ENCODE assay signal across 1 cellular context in genomic region chr9:124197177-124198095, GRCh38.
A peak's percentile ranks its signal among the peaks of the same experiment; 100 is the strongest.
TF ChIP-seq lines count a peak whose summit lies in the region.

No MANE protein-coding gene starts in this region.

TF ChIP-seq in K562, 482 proteins besides CTCF, POLR2A, EP300 and RAD21 (continued from another document and continues in another):
- TF ChIP-seq USF2 (CRISPR knock-in tag; IDR thresholded peaks at IDR 0.05) (no peak), LCOR (CRISPR knock-in tag; IDR thresholded peaks at IDR 0.05) (peak; percentile 62; the same call in 1 of the 2 replicates), FOXJ3 (CRISPR knock-in tag; IDR thresholded peaks at IDR 0.05) (no peak), ZNF764 (CRISPR knock-in tag; IDR thresholded peaks at IDR 0.05; ENCODE audit: low read depth) (no peak), MAZ (CRISPR knock-in tag; conservative IDR thresholded peaks at IDR 0.05 in 1 of 2, IDR thresholded peaks at IDR 0.05 in 1 of 2) (peak in 1 of 2 experiments; percentile 44; a peak in 1 of 4 replicates), ZNF354B (CRISPR knock-in tag; IDR thresholded peaks at IDR 0.05) (no peak), SNRNP70 (optimal IDR thresholded peaks at IDR 0.05; ENCODE audit: low read depth, low read length) (no peak), NR2C1 (IDR thresholded peaks at IDR 0.05) (no peak), NR2C1 (tag; IDR thresholded peaks at IDR 0.05) (no peak), ZBTB33 (CRISPR knock-in tag; IDR thresholded peaks at IDR 0.05) (peak; percentile 28; the same call in 1 of the 2 replicates), RHOXF2B (CRISPR knock-in tag; conservative IDR thresholded peaks at IDR 0.05) (no peak), CLOCK (CRISPR knock-in tag; IDR thresholded peaks at IDR 0.05; ENCODE audit: borderline replicate concordance) (no peak), CBFA2T3 (IDR thresholded peaks at IDR 0.05) (no peak), TEAD2 (tag; IDR thresholded peaks at IDR 0.05) (no peak), ILF3 (IDR thresholded peaks at IDR 0.05; ENCODE audit: borderline replicate concordance) (no peak), TCF7 (IDR thresholded peaks at IDR 0.05; ENCODE audit: borderline replicate concordance) (no peak), SPI1 (IDR thresholded peaks at IDR 0.05; ENCODE audit: borderline replicate concordance, low read depth, low read length) (peak; percentile 84), BRCA1 (IDR thresholded peaks at IDR 0.05) (no peak), BRCA1 (CRISPR knock-in tag; IDR thresholded peaks at IDR 0.05) (no peak), HCFC1 (IDR thresholded peaks at IDR 0.05; ENCODE audit: low read depth, low read length) (no peak), EHMT2 (IDR thresholded peaks at IDR 0.05) (0 out of 2 replicates have a peak, but pooled peaks have one; percentile 32), SMARCC2 (IDR thresholded peaks at IDR 0.05; ENCODE audit: low read depth) (no peak), ZBTB7A (IDR thresholded peaks at IDR 0.05; ENCODE audit: borderline replicate concordance, control insufficient read depth, low read depth, low read length) (no peak), GABPB1 (CRISPR knock-in tag; IDR thresholded peaks at IDR 0.05) (peak; percentile 54; the same call in 1 of the 2 replicates), IRF2 (CRISPR knock-in tag; IDR thresholded peaks at IDR 0.05) (no peak), ZNF174 (CRISPR knock-in tag; IDR thresholded peaks at IDR 0.05) (no peak), ZNF253 (CRISPR knock-in tag; conservative IDR thresholded peaks at IDR 0.05) (no peak), ESRRB (CRISPR knock-in tag; IDR thresholded peaks at IDR 0.05; ENCODE audit: borderline replicate concordance) (no peak), VEZF1 (CRISPR knock-in tag; IDR thresholded peaks at IDR 0.05) (peak; percentile 68), PPARD (CRISPR knock-in tag; IDR thresholded peaks at IDR 0.05) (no peak), BCL6 (CRISPR knock-in tag; IDR thresholded peaks at IDR 0.05) (no peak), CCAR2 (IDR thresholded peaks at IDR 0.05; ENCODE audit: low read depth, low read length) (no peak), ZEB2 (IDR thresholded peaks at IDR 0.05) (no peak; the same call in none of the 2 replicates), POLR2B (IDR thresholded peaks at IDR 0.05; ENCODE audit: low read depth, partially characterized antibody) (no peak), ZNF282 (CRISPR knock-in tag; IDR thresholded peaks at IDR 0.05) (no peak), MAFK (IDR thresholded peaks at IDR 0.05; ENCODE audit: low read length) (no peak), DLX4 (CRISPR knock-in tag; IDR thresholded peaks at IDR 0.05) (no peak), PRPF4 (IDR thresholded peaks at IDR 0.05; ENCODE audit: insufficient read depth, low read depth, low read length, poor library complexity, severe bottlenecking) (no peak), FUS (optimal IDR thresholded peaks at IDR 0.05; ENCODE audit: low read depth, low read length) (no peak), EP400 (IDR thresholded peaks at IDR 0.05) (peak; percentile 43)
- TF ChIP-seq, protein P1, sequence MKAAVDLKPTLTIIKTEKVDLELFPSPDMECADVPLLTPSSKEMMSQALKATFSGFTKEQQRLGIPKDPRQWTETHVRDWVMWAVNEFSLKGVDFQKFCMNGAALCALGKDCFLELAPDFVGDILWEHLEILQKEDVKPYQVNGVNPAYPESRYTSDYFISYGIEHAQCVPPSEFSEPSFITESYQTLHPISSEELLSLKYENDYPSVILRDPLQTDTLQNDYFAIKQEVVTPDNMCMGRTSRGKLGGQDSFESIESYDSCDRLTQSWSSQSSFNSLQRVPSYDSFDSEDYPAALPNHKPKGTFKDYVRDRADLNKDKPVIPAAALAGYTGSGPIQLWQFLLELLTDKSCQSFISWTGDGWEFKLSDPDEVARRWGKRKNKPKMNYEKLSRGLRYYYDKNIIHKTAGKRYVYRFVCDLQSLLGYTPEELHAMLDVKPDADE (conservative IDR thresholded peaks at IDR 0.05; ENCODE audit: control insufficient read depth, low read depth, low read length): no peak
- TF ChIP-seq, protein P2, sequence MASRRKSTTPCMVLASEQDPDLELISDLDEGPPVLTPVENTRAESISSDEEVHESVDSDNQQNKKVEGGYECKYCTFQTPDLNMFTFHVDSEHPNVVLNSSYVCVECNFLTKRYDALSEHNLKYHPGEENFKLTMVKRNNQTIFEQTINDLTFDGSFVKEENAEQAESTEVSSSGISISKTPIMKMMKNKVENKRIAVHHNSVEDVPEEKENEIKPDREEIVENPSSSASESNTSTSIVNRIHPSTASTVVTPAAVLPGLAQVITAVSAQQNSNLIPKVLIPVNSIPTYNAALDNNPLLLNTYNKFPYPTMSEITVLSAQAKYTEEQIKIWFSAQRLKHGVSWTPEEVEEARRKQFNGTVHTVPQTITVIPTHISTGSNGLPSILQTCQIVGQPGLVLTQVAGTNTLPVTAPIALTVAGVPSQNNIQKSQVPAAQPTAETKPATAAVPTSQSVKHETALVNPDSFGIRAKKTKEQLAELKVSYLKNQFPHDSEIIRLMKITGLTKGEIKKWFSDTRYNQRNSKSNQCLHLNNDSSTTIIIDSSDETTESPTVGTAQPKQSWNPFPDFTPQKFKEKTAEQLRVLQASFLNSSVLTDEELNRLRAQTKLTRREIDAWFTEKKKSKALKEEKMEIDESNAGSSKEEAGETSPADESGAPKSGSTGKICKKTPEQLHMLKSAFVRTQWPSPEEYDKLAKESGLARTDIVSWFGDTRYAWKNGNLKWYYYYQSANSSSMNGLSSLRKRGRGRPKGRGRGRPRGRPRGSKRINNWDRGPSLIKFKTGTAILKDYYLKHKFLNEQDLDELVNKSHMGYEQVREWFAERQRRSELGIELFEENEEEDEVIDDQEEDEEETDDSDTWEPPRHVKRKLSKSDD (conservative IDR thresholded peaks at IDR 0.05; ENCODE audit: low read length): no peak
- TF ChIP-seq, protein P3, sequence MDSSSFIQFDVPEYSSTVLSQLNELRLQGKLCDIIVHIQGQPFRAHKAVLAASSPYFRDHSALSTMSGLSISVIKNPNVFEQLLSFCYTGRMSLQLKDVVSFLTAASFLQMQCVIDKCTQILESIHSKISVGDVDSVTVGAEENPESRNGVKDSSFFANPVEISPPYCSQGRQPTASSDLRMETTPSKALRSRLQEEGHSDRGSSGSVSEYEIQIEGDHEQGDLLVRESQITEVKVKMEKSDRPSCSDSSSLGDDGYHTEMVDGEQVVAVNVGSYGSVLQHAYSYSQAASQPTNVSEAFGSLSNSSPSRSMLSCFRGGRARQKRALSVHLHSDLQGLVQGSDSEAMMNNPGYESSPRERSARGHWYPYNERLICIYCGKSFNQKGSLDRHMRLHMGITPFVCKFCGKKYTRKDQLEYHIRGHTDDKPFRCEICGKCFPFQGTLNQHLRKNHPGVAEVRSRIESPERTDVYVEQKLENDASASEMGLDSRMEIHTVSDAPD (CRISPR knock-in tag; IDR thresholded peaks at IDR 0.05): no peak
- TF ChIP-seq, protein P4, sequence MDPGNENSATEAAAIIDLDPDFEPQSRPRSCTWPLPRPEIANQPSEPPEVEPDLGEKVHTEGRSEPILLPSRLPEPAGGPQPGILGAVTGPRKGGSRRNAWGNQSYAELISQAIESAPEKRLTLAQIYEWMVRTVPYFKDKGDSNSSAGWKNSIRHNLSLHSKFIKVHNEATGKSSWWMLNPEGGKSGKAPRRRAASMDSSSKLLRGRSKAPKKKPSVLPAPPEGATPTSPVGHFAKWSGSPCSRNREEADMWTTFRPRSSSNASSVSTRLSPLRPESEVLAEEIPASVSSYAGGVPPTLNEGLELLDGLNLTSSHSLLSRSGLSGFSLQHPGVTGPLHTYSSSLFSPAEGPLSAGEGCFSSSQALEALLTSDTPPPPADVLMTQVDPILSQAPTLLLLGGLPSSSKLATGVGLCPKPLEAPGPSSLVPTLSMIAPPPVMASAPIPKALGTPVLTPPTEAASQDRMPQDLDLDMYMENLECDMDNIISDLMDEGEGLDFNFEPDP (CRISPR knock-in tag; IDR thresholded peaks at IDR 0.05): no peak
- TF ChIP-seq, protein P5, sequence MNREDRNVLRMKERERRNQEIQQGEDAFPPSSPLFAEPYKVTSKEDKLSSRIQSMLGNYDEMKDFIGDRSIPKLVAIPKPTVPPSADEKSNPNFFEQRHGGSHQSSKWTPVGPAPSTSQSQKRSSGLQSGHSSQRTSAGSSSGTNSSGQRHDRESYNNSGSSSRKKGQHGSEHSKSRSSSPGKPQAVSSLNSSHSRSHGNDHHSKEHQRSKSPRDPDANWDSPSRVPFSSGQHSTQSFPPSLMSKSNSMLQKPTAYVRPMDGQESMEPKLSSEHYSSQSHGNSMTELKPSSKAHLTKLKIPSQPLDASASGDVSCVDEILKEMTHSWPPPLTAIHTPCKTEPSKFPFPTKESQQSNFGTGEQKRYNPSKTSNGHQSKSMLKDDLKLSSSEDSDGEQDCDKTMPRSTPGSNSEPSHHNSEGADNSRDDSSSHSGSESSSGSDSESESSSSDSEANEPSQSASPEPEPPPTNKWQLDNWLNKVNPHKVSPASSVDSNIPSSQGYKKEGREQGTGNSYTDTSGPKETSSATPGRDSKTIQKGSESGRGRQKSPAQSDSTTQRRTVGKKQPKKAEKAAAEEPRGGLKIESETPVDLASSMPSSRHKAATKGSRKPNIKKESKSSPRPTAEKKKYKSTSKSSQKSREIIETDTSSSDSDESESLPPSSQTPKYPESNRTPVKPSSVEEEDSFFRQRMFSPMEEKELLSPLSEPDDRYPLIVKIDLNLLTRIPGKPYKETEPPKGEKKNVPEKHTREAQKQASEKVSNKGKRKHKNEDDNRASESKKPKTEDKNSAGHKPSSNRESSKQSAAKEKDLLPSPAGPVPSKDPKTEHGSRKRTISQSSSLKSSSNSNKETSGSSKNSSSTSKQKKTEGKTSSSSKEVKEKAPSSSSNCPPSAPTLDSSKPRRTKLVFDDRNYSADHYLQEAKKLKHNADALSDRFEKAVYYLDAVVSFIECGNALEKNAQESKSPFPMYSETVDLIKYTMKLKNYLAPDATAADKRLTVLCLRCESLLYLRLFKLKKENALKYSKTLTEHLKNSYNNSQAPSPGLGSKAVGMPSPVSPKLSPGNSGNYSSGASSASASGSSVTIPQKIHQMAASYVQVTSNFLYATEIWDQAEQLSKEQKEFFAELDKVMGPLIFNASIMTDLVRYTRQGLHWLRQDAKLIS (CRISPR knock-in tag; IDR thresholded peaks at IDR 0.05): no peak; the same call in 1 of the 2 replicates
- TF ChIP-seq, protein P6, sequence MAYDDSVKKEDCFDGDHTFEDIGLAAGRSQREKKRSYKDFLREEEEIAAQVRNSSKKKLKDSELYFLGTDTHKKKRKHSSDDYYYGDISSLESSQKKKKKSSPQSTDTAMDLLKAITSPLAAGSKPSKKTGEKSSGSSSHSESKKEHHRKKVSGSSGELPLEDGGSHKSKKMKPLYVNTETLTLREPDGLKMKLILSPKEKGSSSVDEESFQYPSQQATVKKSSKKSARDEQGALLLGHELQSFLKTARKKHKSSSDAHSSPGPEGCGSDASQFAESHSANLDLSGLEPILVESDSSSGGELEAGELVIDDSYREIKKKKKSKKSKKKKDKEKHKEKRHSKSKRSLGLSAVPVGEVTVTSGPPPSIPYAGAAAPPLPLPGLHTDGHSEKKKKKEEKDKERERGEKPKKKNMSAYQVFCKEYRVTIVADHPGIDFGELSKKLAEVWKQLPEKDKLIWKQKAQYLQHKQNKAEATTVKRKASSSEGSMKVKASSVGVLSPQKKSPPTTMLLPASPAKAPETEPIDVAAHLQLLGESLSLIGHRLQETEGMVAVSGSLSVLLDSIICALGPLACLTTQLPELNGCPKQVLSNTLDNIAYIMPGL (CRISPR knock-in tag; IDR thresholded peaks at IDR 0.05): no peak
